In the genomic region with DNA sequence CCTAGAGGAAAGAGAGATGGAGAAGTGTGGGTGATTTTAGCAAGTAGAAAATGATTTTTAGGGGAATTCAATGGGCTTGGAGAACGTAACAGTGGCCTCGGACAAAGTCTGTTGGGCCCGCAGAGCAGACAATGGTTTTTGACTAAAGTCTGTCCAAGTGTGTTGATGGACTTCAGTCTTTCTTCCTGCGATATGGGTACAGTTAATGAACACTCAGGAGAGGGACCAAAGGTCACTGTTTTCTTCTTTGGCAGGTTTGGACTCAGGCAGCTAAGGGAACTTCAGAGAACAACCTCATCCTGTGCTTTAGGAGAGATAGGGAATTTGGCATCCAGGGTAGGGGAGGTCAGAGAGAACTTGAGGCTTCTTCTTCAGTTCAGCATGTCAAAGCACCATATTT, we compare ENCODE assay signal across 25 cellular contexts.
"Had no signal": no experiment of that assay in that cellular context is flagged by ENCODE, and none has a peak within 500 bp of the region (broad histone marks: within the 10 kb centered on the region; RNA-seq: fewer than 3 reads in every experiment).

No MANE protein-coding gene starts in this region.

- H3K27ac Mint-ChIP-seq: mesothelial cell of epicardium had no signal

- H3K9me3 Mint-ChIP-seq: mesothelial cell of epicardium had no signal

- H3K4me1 ChIP-seq: colonic mucosa, esophagus squamous epithelium, gastrocnemius medialis, heart right ventricle, left lung, lower lobe of right lung had no signal

- H3K4me3 Mint-ChIP-seq: mesothelial cell of epicardium had no signal

- DNase-seq: colonic mucosa; dermis blood vessel endothelial cell; dorsolateral prefrontal cortex; effector CD4-positive, alpha-beta T cell; effector memory CD4-positive, alpha-beta T cell; erythroblast; esophagus squamous epithelium; foreskin fibroblast; foreskin melanocyte; gastrocnemius medialis; glutamatergic neuron; head of caudate nucleus; heart right ventricle; hippocampal formation; left cardiac atrium; left lung; left ventricle myocardium superior; lower lobe of right lung; mesenchymal stem cell; mucosa of descending colon had no signal

- H3K27ac ChIP-seq: colonic mucosa, dorsolateral prefrontal cortex, epithelial cell of prostate, esophagus squamous epithelium, gastrocnemius medialis, heart right ventricle, left lung, lower lobe of right lung had no signal

- H3K4me1 Mint-ChIP-seq: mesothelial cell of epicardium had no signal

- H3K27me3 ChIP-seq: colonic mucosa, dorsolateral prefrontal cortex, esophagus squamous epithelium, gastrocnemius medialis, heart right ventricle, left lung had no signal

- H3K9me3 ChIP-seq: colonic mucosa, esophagus squamous epithelium, gastrocnemius medialis, heart right ventricle, left lung, lower lobe of right lung, mucosa of descending colon had no signal

- ATAC-seq: esophagus mucosa, gastrocnemius medialis, heart right ventricle, left cardiac atrium, left lung, left ventricle myocardium superior, lower lobe of right lung, mucosa of descending colon had no signal

- H3K36me3 ChIP-seq: colonic mucosa had no signal

- FAIRE-seq: islet of Langerhans, keratinocyte had no signal

- H3K4me3 ChIP-seq: colonic mucosa, dorsolateral prefrontal cortex, esophagus squamous epithelium, gastrocnemius medialis, heart right ventricle, left lung, lower lobe of right lung, mucosa of descending colon had no signal
